Comparison of ENCODE assay signal across 21 cellular contexts in the genomic region with DNA sequence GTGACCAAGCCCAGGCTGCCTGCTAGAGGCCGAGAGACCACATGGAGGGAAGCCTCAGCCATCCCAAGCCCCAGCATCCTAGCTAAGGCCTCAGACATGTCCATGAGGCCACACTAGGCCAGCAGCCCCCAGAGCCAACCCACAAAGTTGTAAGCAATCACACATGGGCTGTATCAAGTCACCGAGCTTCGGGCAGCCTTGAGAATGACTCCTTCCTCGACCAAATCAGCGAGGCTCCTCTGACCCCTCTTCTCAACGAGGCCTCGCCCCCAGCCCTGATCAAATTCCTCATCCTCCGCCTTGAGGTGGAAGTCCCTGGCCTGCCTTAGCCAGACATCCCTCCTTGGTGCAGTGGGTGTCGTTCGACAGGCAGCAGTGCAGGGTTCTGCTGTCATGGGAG. TPM values are rescaled to one million over a fixed set of nuclear protein-coding genes. Genes with fewer than 3 reads are reported as not detected.
DNase-seq lines count a peak whose midpoint lies in the region; ATAC-seq and TF ChIP-seq lines count a peak whose summit lies in the region.
"Had no signal": no experiment of that assay in that cellular context is flagged by ENCODE, and none has a peak within 500 bp of the region (broad histone marks: within the 10 kb centered on the region; RNA-seq: fewer than 3 reads in every experiment).

No MANE protein-coding gene starts in this region.

- H2BK5ac ChIP-seq in H9 (ENCODE audit: insufficient read length, low read length) = no peak overlapping the region

- H3K4me2 ChIP-seq in H9 (ENCODE audit: insufficient read depth, insufficient read length, low read length) = no peak overlapping the region
- H3K4me2 ChIP-seq: A549; BLaER1 treated with 17β-estradiol and CSF1 and Interleukin-3, amounts not matched to agents 10 nM and 100 nM had no signal

- H2BK12ac ChIP-seq in H9 (ENCODE audit: insufficient read length, low read depth, low read length) = no peak overlapping the region

- no peaks in the 10 kb centered on the region for H3K4me1 Mint-ChIP-seq in H9
- no peaks in the 10 kb centered on the region for H3K4me1 Mint-ChIP-seq in CD8-positive, alpha-beta T cell (ENCODE audit: low read depth)
- H3K4me1 Mint-ChIP-seq: CD14-positive monocyte had no signal

- H3K4me3 Mint-ChIP-seq in H9 = no peak overlapping the region
- no peak overlapping the region for H3K4me3 Mint-ChIP-seq in CD8-positive, alpha-beta T cell
- H3K4me3 Mint-ChIP-seq: CD14-positive monocyte; CD4-positive, alpha-beta T cell had no signal

- H2BK20ac ChIP-seq in H9 (ENCODE audit: low read depth, low read length, poor library complexity, severe bottlenecking) = no peak overlapping the region

- H3K79me2 ChIP-seq in H9 (ENCODE audit: insufficient read depth, low read length) = no peaks in the 10 kb centered on the region

- no peaks in the 10 kb centered on the region for H3K36me3 ChIP-seq in body of pancreas (replicated peaks in 1 of 2; ENCODE audit: insufficient read depth in 1 of 2, low read depth in 2 of 2)
- no peaks in the 10 kb centered on the region for H3K36me3 ChIP-seq in CD8-positive, alpha-beta T cell (ENCODE audit: insufficient read depth, low read length)
- no peaks in the 10 kb centered on the region for H3K36me3 ChIP-seq in tibial nerve
- H3K36me3 ChIP-seq: BE2C; BLaER1 treated with 17β-estradiol and CSF1 and Interleukin-3, amounts not matched to agents 10 nM and 100 nM had no signal

- no peak for ATAC-seq in body of pancreas
- ATAC-seq in CD8-positive, alpha-beta T cell = no peak
- ATAC-seq: A549, HCT116 had no signal

- no peak overlapping the region for H4K8ac ChIP-seq in H9 (replicated peaks; ENCODE audit: insufficient read length, low read depth, low read length)

- H3K14ac ChIP-seq in H9 (ENCODE audit: insufficient read depth, low read length) = peak overlapping the region; percentile 17; the same call in 1 of the 2 replicates

- H2AFZ ChIP-seq in H9 (ENCODE audit: low read length) = no peak overlapping the region

- H3K56ac ChIP-seq in H9 (ENCODE audit: insufficient read length, low read depth, low read length) = no peak overlapping the region

- H3K9me3 ChIP-seq in H9 (ENCODE audit: control insufficient read depth, low read depth, low read length) (no peaks in the 10 kb centered on the region), body of pancreas (no peaks in the 10 kb centered on the region), tibial nerve (peaks cover 0 to 21% (median 0%) of the 10 kb centered on the region in 4 donors)
- H3K9me3 ChIP-seq in CD8-positive, alpha-beta T cell (ENCODE audit: low read length) = no peaks in the 10 kb centered on the region
- H3K9me3 ChIP-seq: A549, BE2C had no signal

- H3K27me3 ChIP-seq in H9 (ENCODE audit: insufficient read depth, low read length) (no peaks in the 10 kb centered on the region), body of pancreas (no peaks in the 10 kb centered on the region), tibial nerve (no peaks in the 10 kb centered on the region)
- H3K27me3 ChIP-seq in CD8-positive, alpha-beta T cell (ENCODE audit: insufficient read depth, low read length) = no peaks in the 10 kb centered on the region
- H3K27me3 ChIP-seq: BLaER1 treated with 17β-estradiol and CSF1 and Interleukin-3, amounts not matched to agents 10 nM and 100 nM had no signal

- no peaks in the 10 kb centered on the region for H4K20me1 ChIP-seq in H9 (ENCODE audit: control insufficient read depth, insufficient read depth, insufficient read length)
- H4K20me1 ChIP-seq: BLaER1 treated with 17β-estradiol and CSF1 and Interleukin-3, amounts not matched to agents 10 nM and 100 nM had no signal

- DNase-seq in H9 (no peak), ecto neural progenitor cell (ENCODE audit: low spot score) (peak; percentile 28), mesenteric fat pad (ENCODE audit: low spot score) (peak; percentile 71), body of pancreas (no peak), tibial nerve (ENCODE audit: low spot score in 2 of 2) (no peak)
- DNase-seq in CD8-positive, alpha-beta T cell = no peak
- DNase-seq: 8988T; ACHN; AML-193; BE2C; Calu3; CD4-positive, alpha-beta T cell; COR-L47; DMS53; DND-41; GOT3; H7 had no signal

- TF ChIP-seq EP300 in tibial nerve (IDR thresholded peaks at IDR 0.05) = no peak

- H3K27ac ChIP-seq in H9 (ENCODE audit: insufficient read length, low read depth, low read length) (no peak overlapping the region), body of pancreas (no peak overlapping the region), tibial nerve (no peak overlapping the region)
- H3K27ac ChIP-seq in CD8-positive, alpha-beta T cell (ENCODE audit: low read depth, low read length) = no peak overlapping the region
- H3K27ac ChIP-seq: A549; BLaER1 treated with 17β-estradiol and CSF1 and Interleukin-3, amounts not matched to agents 10 nM and 100 nM had no signal

- H4K91ac ChIP-seq in H9 (ENCODE audit: insufficient read length, low read depth, low read length) = no peak overlapping the region

- H3K23me2 ChIP-seq in H9 (ENCODE audit: insufficient read length, low read depth, low read length, poor library complexity, severe bottlenecking) = no peaks in the 10 kb centered on the region

- peaks cover 19 to 29% of the 10 kb centered on the region in 2 experiments for H3K9me3 Mint-ChIP-seq in H9
- H3K9me3 Mint-ChIP-seq in CD8-positive, alpha-beta T cell = no peaks in the 10 kb centered on the region
- H3K9me3 Mint-ChIP-seq: CD4-positive, alpha-beta T cell had no signal

- no peak overlapping the region for H2AK5ac ChIP-seq in H9 (ENCODE audit: insufficient read length, low read length)

- no peaks in the 10 kb centered on the region for H3K4me1 ChIP-seq in H9 (ENCODE audit: insufficient read depth, low read length)
- no peaks in the 10 kb centered on the region for H3K4me1 ChIP-seq in body of pancreas
- no peaks in the 10 kb centered on the region for H3K4me1 ChIP-seq in CD8-positive, alpha-beta T cell (ENCODE audit: insufficient read depth, low read length)
- H3K4me1 ChIP-seq in tibial nerve = no peaks in the 10 kb centered on the region
- H3K4me1 ChIP-seq: A549, BE2C had no signal

- TF ChIP-seq CTCF in H9 (conservative IDR thresholded peaks at IDR 0.05) = no peak
- no peak for TF ChIP-seq CTCF in body of pancreas (IDR thresholded peaks at IDR 0.05)
- no peak for TF ChIP-seq CTCF in CD8-positive, alpha-beta T cell (IDR thresholded peaks at IDR 0.05)
- TF ChIP-seq CTCF in tibial nerve (IDR thresholded peaks at IDR 0.05) = no peak

- no peak overlapping the region for H3K18ac ChIP-seq in H9 (ENCODE audit: insufficient read length, low read depth, low read length)

- H3K23ac ChIP-seq in H9 (ENCODE audit: insufficient read length, low read depth, low read length) = no peak overlapping the region

- no peak overlapping the region for H3K4me3 ChIP-seq in body of pancreas
- no peak overlapping the region for H3K4me3 ChIP-seq in CD8-positive, alpha-beta T cell (ENCODE audit: low read depth, low read length)
- H3K4me3 ChIP-seq in tibial nerve = no peak overlapping the region
- H3K4me3 ChIP-seq: A549; BLaER1 treated with 17β-estradiol and CSF1 and Interleukin-3, amounts not matched to agents 10 nM and 100 nM had no signal

- TF ChIP-seq POLR2A in body of pancreas (IDR thresholded peaks at IDR 0.05) (no peak), tibial nerve (IDR thresholded peaks at IDR 0.05) (no peak)

- intact Hi-C loops in body of pancreas (cut with DNase I) = no loop called here
- intact Hi-C loops in CD8-positive, alpha-beta T cell (cut with DNase I, micrococcal nuclease) = no loop called here

- H2BK120ac ChIP-seq in H9 (ENCODE audit: low read depth, low read length, poor library complexity, severe bottlenecking) = no peak overlapping the region

- H4K5ac ChIP-seq in H9 (ENCODE audit: insufficient read length, low read depth, low read length) = no peak overlapping the region

- H3K4ac ChIP-seq in H9 (ENCODE audit: low read depth, low read length) = no peak overlapping the region

- H3K79me1 ChIP-seq in H9 (ENCODE audit: insufficient read depth, low read depth, low read length, poor library complexity, severe bottlenecking) = no peaks in the 10 kb centered on the region

- WGBS in H9 (ENCODE audit: extremely low coverage, insufficient read length, low lambda C conversion rate) = no CpG with 5 or more reads among the region's 10 CpGs
- WGBS in body of pancreas, 2 donors = 63 to 83% methylated on average over 3 to 10 of the region's 10 CpGs
- 82 to 92% methylated on average over 7 to 10 of the region's 10 CpGs for WGBS in tibial nerve, 2 donors

- peaks cover 18% of the 10 kb centered on the region for H3K27me3 Mint-ChIP-seq in H9 (ENCODE audit: low read depth)
- peaks cover 11% of the 10 kb centered on the region for H3K27me3 Mint-ChIP-seq in CD8-positive, alpha-beta T cell (ENCODE audit: low read depth)

- H3T11ph ChIP-seq in H9 (ENCODE audit: low read length) = no peak overlapping the region

- no peak overlapping the region for H3K9ac ChIP-seq in H9 (ENCODE audit: extremely low read depth, insufficient read length, low read length)
- H3K9ac ChIP-seq: BLaER1 treated with 17β-estradiol and CSF1 and Interleukin-3, amounts not matched to agents 10 nM and 100 nM had no signal

- CTCF ChIA-PET in CD8-positive, alpha-beta T cell (lab: Charles Lee) = no interaction called here

- POLR2A ChIA-PET in CD8-positive, alpha-beta T cell (lab: Charles Lee) = no interaction called here

- no peak overlapping the region for H3K27ac Mint-ChIP-seq in H9
- no peak overlapping the region for H3K27ac Mint-ChIP-seq in CD8-positive, alpha-beta T cell
- H3K27ac Mint-ChIP-seq: CD4-positive, alpha-beta T cell had no signal

- H3K36me3 Mint-ChIP-seq in H9 (ENCODE audit: insufficient read depth in 1 of 3, low read depth in 3 of 3) = peaks cover 0 to 5% (median 4%) of the 10 kb centered on the region in 3 experiments; a peak in 3 of 7 replicates
- no peaks in the 10 kb centered on the region for H3K36me3 Mint-ChIP-seq in CD8-positive, alpha-beta T cell
- H3K36me3 Mint-ChIP-seq: CD14-positive monocyte had no signal

- no peak overlapping the region for H2BK15ac ChIP-seq in H9 (ENCODE audit: low read depth, low read length)

RNA-seq across cellular contexts. Expression of a gene that starts 1.9 kb away (rescaled TPM):
- not detected in 2 replicates for total RNA-seq in H9 (2021)
- not detected for total RNA-seq in mesenteric fat pad
- not detected for total RNA-seq in body of pancreas
- total RNA-seq in CD8-positive, alpha-beta T cell = not detected
- total RNA-seq in tibial nerve = not detected
- total RNA-seq: Calu3; CD4-positive, alpha-beta T cell; H7 had no signal

Comparison
In these comparisons a context has a peak if more than half of its experiments do, and no peak if none do; other contexts are left out.
1. DNase-seq: peak in ecto neural progenitor cell (single experiment) and mesenteric fat pad (single experiment); none in H9 (single experiment), body of pancreas (0 of 4), CD8-positive, alpha-beta T cell (0 of 7) and tibial nerve (0 of 2).